ENCODE assay signal across 8 cellular contexts in the genomic region with DNA sequence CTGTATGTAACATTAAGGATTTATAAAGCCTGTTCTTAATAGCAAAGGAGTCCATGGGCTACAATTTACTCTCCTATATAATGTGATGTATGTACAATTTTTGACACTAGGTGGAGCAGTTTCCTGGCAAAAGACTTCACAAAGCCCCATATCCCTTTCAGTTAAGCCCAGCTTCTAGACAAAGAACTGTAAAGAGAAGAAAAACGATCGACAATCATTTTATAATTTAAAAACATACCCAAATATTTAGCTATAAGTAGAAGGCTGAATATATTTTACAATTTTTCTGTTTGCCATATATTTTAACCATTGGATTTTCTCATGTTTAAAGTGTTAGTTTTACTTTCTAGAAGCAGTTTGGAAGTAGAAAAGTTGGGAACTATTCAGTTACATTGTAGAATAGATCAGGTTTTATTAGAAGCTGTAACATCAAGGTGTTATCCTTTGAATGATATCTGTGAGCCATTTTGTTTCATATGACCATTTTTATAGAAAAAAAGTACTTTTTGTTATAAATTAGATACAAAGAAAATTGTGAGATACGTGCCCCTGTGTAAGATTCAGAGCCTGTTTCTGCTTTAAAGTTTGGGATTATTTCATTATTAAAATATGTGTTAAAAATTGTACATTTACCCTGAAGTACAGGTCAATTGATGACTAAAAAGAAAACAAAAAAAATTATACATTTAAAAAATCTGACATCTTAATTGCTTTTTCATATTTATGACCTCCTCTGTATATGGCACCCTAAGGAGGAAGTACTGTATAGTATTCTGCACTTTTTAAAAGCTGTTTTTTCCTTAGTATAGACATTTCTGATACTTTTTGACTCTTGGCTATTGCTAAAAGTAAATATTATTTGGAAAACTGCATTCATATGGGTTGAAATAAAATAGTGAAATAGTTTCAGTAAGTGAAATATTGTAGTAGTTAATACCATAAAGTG. TPM values are rescaled to one million over a fixed set of nuclear protein-coding genes. Genes with fewer than 3 reads are reported as not detected.
DNase-seq lines count a peak whose midpoint lies in the region; ATAC-seq, FAIRE-seq and TF ChIP-seq lines count a peak whose summit lies in the region.

No MANE protein-coding gene starts in this region.

- H3K79me2 ChIP-seq in SU-DHL-6 (ENCODE audit: insufficient read depth, low read length), result no peaks in the 10 kb centered on the region

- no peak overlapping the region for H2AFZ ChIP-seq in SU-DHL-6 (ENCODE audit: low read depth, low read length, severe bottlenecking)

- TF ChIP-seq CTCF in SU-DHL-6 (IDR thresholded peaks at IDR 0.05; ENCODE audit: insufficient read depth, low read length, poor library complexity, severe bottlenecking) (peak; percentile 67), uterus (IDR thresholded peaks at IDR 0.05) (peak; percentile 64 to 88 (median 76))

- H4K20me1 ChIP-seq in SU-DHL-6 (ENCODE audit: low read depth, low read length), result no peaks in the 10 kb centered on the region

- intact Hi-C loops in uterus (cut with DNase I; ENCODE audit: low total_unique reads), result loop anchor here (10.0 kb wide), 1 partner anchor 81 kb away; no protein-coding TSS in a partner anchor

- peak; percentile 91 for FAIRE-seq in endometrium (lab: Jason Lieb, UNC)

- H3K9me3 ChIP-seq in HAP-1 (no peaks in the 10 kb centered on the region), SU-DHL-6 (ENCODE audit: insufficient read depth, low read length) (no peaks in the 10 kb centered on the region), uterus (no peaks in the 10 kb centered on the region)

- H3F3A ChIP-seq in SU-DHL-6 (ENCODE audit: insufficient read depth), result peaks cover 17% of the 10 kb centered on the region; the same call in 1 of the 2 replicates

- no peak for TF ChIP-seq POLR2A in uterus (IDR thresholded peaks at IDR 0.05)

- no peak overlapping the region for H3K4me3 ChIP-seq in HAP-1
- H3K4me3 ChIP-seq in SU-DHL-6 (ENCODE audit: insufficient read depth, low read length, poor library complexity, severe bottlenecking), result no peak overlapping the region
- no peak overlapping the region for H3K4me3 ChIP-seq in uterus

- no peak overlapping the region for H3K4me2 ChIP-seq in SU-DHL-6 (ENCODE audit: low read depth, low read length, poor library complexity, severe bottlenecking)

- H3K9ac ChIP-seq in SU-DHL-6 (ENCODE audit: low read length), result no peak overlapping the region

- no peaks in the 10 kb centered on the region for H3K9me2 ChIP-seq in SU-DHL-6 (replicated peaks; ENCODE audit: insufficient read depth, low read length)

- H3K36me3 ChIP-seq in HAP-1 (replicated peaks), result peaks cover 3% of the 10 kb centered on the region; the same call in 1 of the 2 replicates
- no peaks in the 10 kb centered on the region for H3K36me3 ChIP-seq in SU-DHL-6 (ENCODE audit: low read length)
- H3K36me3 ChIP-seq in uterus, result no peaks in the 10 kb centered on the region

- H3K27me3 ChIP-seq in HAP-1 (ENCODE audit: low read depth) (no peaks in the 10 kb centered on the region), SU-DHL-6 (ENCODE audit: low read length) (no peaks in the 10 kb centered on the region), uterus (no peaks in the 10 kb centered on the region)

- H3K4me1 ChIP-seq in HAP-1 (peaks cover 17% of the 10 kb centered on the region), uterus (no peaks in the 10 kb centered on the region)

- DNase-seq in DMS53 treated with DMSO at 0.1 percent for 48 hours (lab: John Stamatoyannopoulos, UW; ENCODE audit: unreplicated experiment), result peak; percentile 72
- peak; percentile 41 to 86 for DNase-seq in HAP-1 (ENCODE audit: low spot score in 2 of 2)
- DNase-seq in NCI-H187 treated with DMSO at 0.1 percent for 48 hours (lab: John Stamatoyannopoulos, UW), result peak; percentile 21
- peak; percentile 81 for DNase-seq in middle frontal gyrus (ENCODE audit: extremely low spot score, low spot score)
- DNase-seq in uterus, result peak in 1 of 2 donors; percentile 45

- H3K27ac ChIP-seq in SU-DHL-6 (ENCODE audit: low read depth, low read length) (no peak overlapping the region), uterus (peak overlapping the region; percentile 66 to 77)

- no peak for ATAC-seq in GM19397 (IDR thresholded peaks at IDR 0.05; ENCODE audit: unreplicated experiment)

- in situ Hi-C loops in HAP-1 (cut with MboI; ENCODE audit: low sequenced_read_pairs), result loop anchor here (10.0 kb wide), 1 partner anchor 281 kb away; no protein-coding TSS in a partner anchor

RNA-seq across cellular contexts. Expression of a gene that starts 46.3 kb away (rescaled TPM):
- total RNA-seq in uterus, result 100 to 1,000 TPM in 3 of 4 donors, 10 to 100 TPM in 1; 92.7 to 251 (median 150) TPM

RNA-seq across cellular contexts. Expression of a gene that starts 46.6 kb away (rescaled TPM):
- total RNA-seq in uterus, result 10 to 100 TPM; 13.2 to 31.8 (median 24.3) TPM
